8 cellular contexts compared by ENCODE assay signal in the genomic region with DNA sequence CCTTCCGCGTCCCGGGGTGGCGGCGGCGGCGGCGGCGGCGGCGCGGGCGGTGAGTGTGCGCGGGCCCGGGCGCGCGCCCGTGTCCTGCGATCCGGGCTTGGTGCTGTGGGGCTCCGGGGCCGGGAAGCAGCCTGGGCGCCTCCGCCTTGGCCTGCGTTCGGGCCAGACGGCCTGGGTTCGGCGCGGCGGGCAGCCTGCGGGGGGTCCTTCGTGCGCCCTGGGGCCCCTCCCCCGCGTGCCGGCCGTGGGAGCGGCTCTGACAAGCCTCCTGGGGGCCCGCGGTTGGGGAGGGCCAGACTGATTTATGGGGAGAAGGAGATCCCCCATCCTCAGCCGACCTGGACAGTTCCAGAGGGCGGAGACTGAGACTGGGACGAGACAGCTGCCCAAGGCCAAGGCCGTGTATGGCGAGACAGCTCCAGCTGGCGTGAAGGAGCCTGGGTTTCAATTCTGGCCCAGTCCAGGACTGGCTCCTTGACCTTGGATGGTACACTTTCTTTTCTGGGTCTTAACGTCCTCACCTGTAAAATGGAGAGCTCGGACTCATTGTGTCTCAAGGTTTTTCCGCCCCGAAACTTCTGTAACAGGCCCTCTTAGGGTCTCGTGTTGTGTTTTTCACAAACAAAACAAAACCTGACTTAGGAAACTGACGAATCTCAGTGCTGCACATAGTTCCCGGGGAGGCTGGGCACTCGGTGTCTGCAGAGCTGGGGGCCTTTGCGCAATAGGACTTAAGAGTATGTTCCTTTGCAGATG. TPM values are rescaled to one million over a fixed set of nuclear protein-coding genes. Genes with fewer than 3 reads are reported as not detected.
DNase-seq lines count a peak whose midpoint lies in the region; ATAC-seq, FAIRE-seq and TF ChIP-seq lines count a peak whose summit lies in the region.

No MANE protein-coding gene starts in this region.

- TF ChIP-seq POLR2A in IMR-90 (IDR thresholded peaks at IDR 0.05; ENCODE audit: low read depth, low read length): peak; percentile 20; the same call in 1 of the 2 replicates
- no peak for TF ChIP-seq POLR2A in breast epithelium (IDR thresholded peaks at IDR 0.05)

- no peaks in the 10 kb centered on the region for H3K36me3 ChIP-seq in IMR-90 (ENCODE audit: control insufficient read depth, insufficient read depth, low read length)
- no peaks in the 10 kb centered on the region for H3K36me3 ChIP-seq in breast epithelium
- no peaks in the 10 kb centered on the region for H3K36me3 ChIP-seq in small intestine (ENCODE audit: control insufficient read depth in 2 of 2, insufficient read depth in 2 of 2, low read length in 2 of 2)

- peak overlapping the region; percentile 14; the same call in 1 of the 2 replicates for H4K5ac ChIP-seq in IMR-90 (ENCODE audit: low read depth, low read length)

- TF ChIP-seq CTCF in IMR-90 (conservative IDR thresholded peaks at IDR 0.05; ENCODE audit: low read depth, low read length): no peak
- no peak for TF ChIP-seq CTCF in breast epithelium (IDR thresholded peaks at IDR 0.05)

- H3K4me1 ChIP-seq in IMR-90 (ENCODE audit: control insufficient read depth, insufficient read depth, low read length) (peaks cover 19% of the 10 kb centered on the region), breast epithelium (peaks cover 6 to 8% of the 10 kb centered on the region in 2 donors), small intestine (ENCODE audit: control insufficient read depth in 2 of 2, insufficient read depth in 1 of 2, low read depth in 1 of 2, low read length in 1 of 2) (peaks cover 3 to 4% of the 10 kb centered on the region in 2 donors)

- H3K79me1 ChIP-seq in IMR-90 (ENCODE audit: low read depth in 1 of 2, low read length in 2 of 2): peaks cover 19 to 32% of the 10 kb centered on the region in 2 experiments

- H2AFZ ChIP-seq in IMR-90 (replicated peaks; ENCODE audit: low read length, poor library complexity): peak overlapping the region; percentile 97

- H2BK20ac ChIP-seq in IMR-90 (ENCODE audit: low read depth, low read length): no peak overlapping the region; the same call in 1 of the 2 replicates

- H2AK9ac ChIP-seq in IMR-90 (replicated peaks; ENCODE audit: low read depth, low read length, poor library complexity): peak overlapping the region; percentile 86

- H3K9me3 ChIP-seq in IMR-90 (ENCODE audit: control insufficient read depth, insufficient read depth, low read length) (no peaks in the 10 kb centered on the region), breast epithelium (no peaks in the 10 kb centered on the region), small intestine (ENCODE audit: control insufficient read depth, low read depth) (no peaks in the 10 kb centered on the region)

- no peak overlapping the region for H2AK5ac ChIP-seq in IMR-90 (ENCODE audit: low read depth, low read length)

- H3K56ac ChIP-seq in IMR-90 (ENCODE audit: extremely low read depth, insufficient read depth, low read length): peak overlapping the region; percentile 7; the same call in 1 of the 2 replicates

- no TSS peak for BruUV-seq in IMR-90 (replicated peaks; lab: Mats Ljungman, UMichigan)

- DNase-seq in GF-D8 (lab: John Stamatoyannopoulos, UW) (peak; percentile 33), IMR-90 (peak; percentile 58), SW 1271 (lab: John Stamatoyannopoulos, UW) (peak; percentile 16 to 63), breast epithelium (ENCODE audit: low spot score in 2 of 2) (peak in 1 of 2 donors; percentile 63), iris pigment epithelial cell (ENCODE audit: low read depth) (peak; percentile 87), small intestine (peak; percentile 54)
- no peak for DNase-seq in central memory CD4-positive, alpha-beta T cell

- peak overlapping the region; percentile 77 for H3K4ac ChIP-seq in IMR-90 (ENCODE audit: low read depth, low read length)

- TF ChIP-seq RAD21 in IMR-90 (IDR thresholded peaks at IDR 0.05; ENCODE audit: low read length): no peak

- H3K14ac ChIP-seq in IMR-90 (replicated peaks; ENCODE audit: low read depth, low read length): peak overlapping the region; percentile 80

- POLR2A ChIA-PET in IMR-90 (lab: Charles Lee; ENCODE audit: unreplicated experiment): interaction anchor here (1.1 kb wide), 1 partner anchor 24 kb away, joined by 4 read pairs; the partner anchor contains the start of gene ATP6V1G1

- peaks cover 11% of the 10 kb centered on the region for H3K9me1 ChIP-seq in IMR-90 (ENCODE audit: insufficient read depth, low read length)

- CTCF ChIA-PET in IMR-90 (lab: Yijun Ruan, JAX): interaction anchor here (0.7 to 1.1 kb wide), 3 partner anchors 12 to 206 kb away, joined by 3 to 5 read pairs (median 4); no protein-coding TSS in a partner anchor

- H3K4me2 ChIP-seq in IMR-90 (ENCODE audit: low read depth, low read length): peak overlapping the region; percentile 89

- dilution Hi-C loops in IMR-90 (cut with HindIII; ENCODE audit: low sequenced_read_pairs, unreplicated experiment): no loop called here

- peak overlapping the region; percentile 72 for H2BK5ac ChIP-seq in IMR-90 (ENCODE audit: low read depth, low read length, poor library complexity, severe bottlenecking)

- H3K27me3 ChIP-seq in IMR-90 (ENCODE audit: control insufficient read depth, insufficient read depth, low read length): no peaks in the 10 kb centered on the region
- H3K27me3 ChIP-seq in breast epithelium: no peaks in the 10 kb centered on the region
- no peaks in the 10 kb centered on the region for H3K27me3 ChIP-seq in small intestine (ENCODE audit: control insufficient read depth in 2 of 2, insufficient read depth in 2 of 2, low read length in 2 of 2)

- FAIRE-seq in small intestine (lab: Jason Lieb, UNC): no peak

- peak overlapping the region; percentile 56 for H3K4me3 ChIP-seq in IMR-90 (ENCODE audit: insufficient read depth, low read depth, low read length)
- H3K4me3 ChIP-seq in breast epithelium: peak overlapping the region; percentile 74 to 97 (median 79)
- peak overlapping the region; percentile 76 to 88 for H3K4me3 ChIP-seq in small intestine (ENCODE audit: low read depth in 1 of 2, low read length in 2 of 2)

- H2BK120ac ChIP-seq in IMR-90 (ENCODE audit: low read depth, low read length): peak overlapping the region; percentile 53

- peak overlapping the region; percentile 22 to 73; a peak in 3 of 4 replicates for H4K8ac ChIP-seq in IMR-90 (ENCODE audit: low read depth in 2 of 2, low read length in 2 of 2)

- peak overlapping the region; percentile 96 for H3K23ac ChIP-seq in IMR-90 (ENCODE audit: low read depth, low read length)

- in situ Hi-C loops in IMR-90 (cut with MboI; ENCODE audit: low sequenced_read_pairs): no loop called here

- peak overlapping the region; percentile 66 for H3K9ac ChIP-seq in IMR-90 (ENCODE audit: low read depth, low read length)

- H2BK15ac ChIP-seq in IMR-90 (ENCODE audit: low read depth, low read length): peak overlapping the region; percentile 30; the same call in 1 of the 3 replicates

- 6% methylated on average over 15 of the region's 58 CpGs; no CpG with 5 or more reads in 1 of the 2 experiments for WGBS in IMR-90 (ENCODE audit: extremely low coverage in 2 of 2, insufficient read length in 1 of 2), 2 experiments
- WGBS in small intestine, 3 donors: 3 to 6% (median 3%) methylated on average over 33 to 58 of the region's 58 CpGs

- H3K18ac ChIP-seq in IMR-90 (ENCODE audit: low read depth, low read length): no peak overlapping the region

- intact Hi-C loops in IMR-90 (cut with micrococcal nuclease): loop anchor here (2.0 to 5.0 kb wide), 2 partner anchors 23 to 124 kb away; no protein-coding TSS in a partner anchor
- intact Hi-C loops in breast epithelium (cut with DNase I; ENCODE audit: low total_unique reads): loop anchor here (2.0 kb wide), 1 partner anchor 19 kb away; no protein-coding TSS in a partner anchor

- H4K91ac ChIP-seq in IMR-90 (ENCODE audit: insufficient read depth, low read depth, low read length): peak overlapping the region; percentile 11; the same call in 1 of the 2 replicates

- H4K20me1 ChIP-seq in IMR-90 (ENCODE audit: insufficient read depth, low read length): no peaks in the 10 kb centered on the region; the same call in 1 of the 2 replicates

- H3K27ac ChIP-seq in IMR-90 (ENCODE audit: insufficient read depth, low read length) (peak overlapping the region; percentile 76), breast epithelium (peak overlapping the region; percentile 90 to 97), small intestine (ENCODE audit: low read depth in 1 of 2, low read length in 1 of 2) (peak overlapping the region; percentile 28 to 90)

- ATAC-seq in GM21529 (IDR thresholded peaks at IDR 0.05; ENCODE audit: unreplicated experiment) (peak; percentile 38), IMR-90 (ENCODE audit: low read depth) (peak; percentile 84)

TF ChIP-seq in IMR-90, 13 proteins besides CTCF, POLR2A, EP300 and RAD21 (continues in another document):
- TF ChIP-seq MAFK (IDR thresholded peaks at IDR 0.05; ENCODE audit: low read depth, low read length) (no peak), BHLHE40 (IDR thresholded peaks at IDR 0.05; ENCODE audit: low read depth, low read length) (no peak), ELK1 (IDR thresholded peaks at IDR 0.05; ENCODE audit: borderline replicate concordance, low read depth, low read length) (no peak), SMC3 (IDR thresholded peaks at IDR 0.05; ENCODE audit: low read depth, low read length) (no peak)

RNA-seq across cellular contexts. Expression of gene TMEM268, which starts 0.6 kb away (rescaled TPM):
- total RNA-seq in IMR-90 (2012; rRNA removed): 2.7 and 2.8 TPM in 2 replicates
- 3.7 and 4.9 TPM in 2 replicates for polyA plus RNA-seq in IMR-90 (2012; rRNA removed)
- polyA plus RNA-seq in IMR-90 (2012; cell fraction: cytosol; rRNA removed): 3.1 and 3.8 TPM in 2 replicates
- 3.9 and 7.1 TPM in 2 replicates for polyA plus RNA-seq in IMR-90 (2012; cell fraction: nucleus; rRNA removed; ENCODE audit: low replicate concordance)
- total RNA-seq in breast epithelium: 10 to 100 TPM; 12.8 to 21.3 (median 16.8) TPM
- polyA plus RNA-seq in small intestine: 1 to 10 TPM; 1.4 to 5.4 (median 1.6) TPM

RNA-seq across cellular contexts. Expression of gene ATP6V1G1, which starts 24.1 kb away (rescaled TPM):
- total RNA-seq in IMR-90 (2012; rRNA removed) (52.0 and 80.3 TPM in 2 replicates), breast epithelium (100 to 1,000 TPM; 151 to 240 (median 227) TPM)
- polyA plus RNA-seq in IMR-90 (2012; rRNA removed) (64.2 and 70.9 TPM in 2 replicates), small intestine (100 to 1,000 TPM in 1 of 3 donors, 10 to 100 TPM in 2; 89.7 to 102 (median 93.1) TPM)
- polyA plus RNA-seq in IMR-90 (2012; cell fraction: cytosol; rRNA removed): 50.4 and 105 TPM in 2 replicates
- 11.9 and 40.1 TPM in 2 replicates for polyA plus RNA-seq in IMR-90 (2012; cell fraction: nucleus; rRNA removed; ENCODE audit: low replicate concordance)

RNA-seq across cellular contexts. Expression of gene TEX53, which starts 45.9 kb away (rescaled TPM):
- total RNA-seq in IMR-90 (2012; rRNA removed): not detected in 2 replicates
- not detected in 2 replicates for polyA plus RNA-seq in IMR-90 (2012; rRNA removed)
- polyA plus RNA-seq in IMR-90 (2012; cell fraction: cytosol; rRNA removed): not detected in 2 replicates
- not detected in 2 replicates for polyA plus RNA-seq in IMR-90 (2012; cell fraction: nucleus; rRNA removed; ENCODE audit: low replicate concordance)
- not detected for total RNA-seq in breast epithelium
- polyA plus RNA-seq in small intestine: not detected
